2 cellular contexts compared by ENCODE assay signal in the genomic region with DNA sequence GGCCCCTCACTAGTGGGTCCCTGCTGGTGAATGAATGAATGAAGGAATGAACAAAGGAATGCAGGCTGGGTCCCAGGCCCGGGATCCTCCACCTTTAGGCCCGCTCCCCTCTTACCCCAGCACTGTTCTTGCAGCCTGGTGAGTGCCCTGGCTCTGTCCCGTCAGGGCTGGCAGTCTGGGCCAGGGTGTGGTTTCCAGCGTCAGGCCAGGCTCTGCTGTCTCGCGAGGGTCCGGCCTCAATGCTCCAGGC.
A peak's percentile ranks its signal among the peaks of the same experiment; 100 is the strongest.
TF ChIP-seq lines count a peak whose summit lies in the region.

No MANE protein-coding gene starts in this region.

TF ChIP-seq in IMR-90, 13 proteins besides CTCF, POLR2A, EP300 and RAD21:
- TF ChIP-seq FOS (IDR thresholded peaks at IDR 0.05; ENCODE audit: low read depth, low read length), result no peak

TF ChIP-seq in H1, 55 proteins besides CTCF, POLR2A, EP300 and RAD21:
- TF ChIP-seq CREB1 (IDR thresholded peaks at IDR 0.05), result no peak
- TF ChIP-seq SUZ12 (IDR thresholded peaks at IDR 0.05; ENCODE audit: low read length), result peak; percentile 23; the same call in 1 of the 2 replicates
- TF ChIP-seq CHD2 (IDR thresholded peaks at IDR 0.05; ENCODE audit: low read length), result peak; percentile 77; the same call in 1 of the 2 replicates
